In genomic region chr9:97318433-97318832, GRCh38 we compare ENCODE assay signal across 5 cellular contexts.
"Had no signal": no experiment of that assay in that cellular context is flagged by ENCODE, and none has a peak within 500 bp of the region (broad histone marks: within the 10 kb centered on the region; RNA-seq: fewer than 3 reads in every experiment).

No MANE protein-coding gene starts in this region.

- ATAC-seq: GM23338, HepG2 had no signal

- DNase-seq: HCEC 1CT, KBM-7 had no signal

- H2AFZ ChIP-seq: GM23338 had no signal

- H3K27ac ChIP-seq: HL-60 had no signal

- H3K4me3 ChIP-seq: GM23338 had no signal

- H3K4me2 ChIP-seq: GM23338 had no signal
